14 cellular contexts compared by ENCODE assay signal in the genomic region with DNA sequence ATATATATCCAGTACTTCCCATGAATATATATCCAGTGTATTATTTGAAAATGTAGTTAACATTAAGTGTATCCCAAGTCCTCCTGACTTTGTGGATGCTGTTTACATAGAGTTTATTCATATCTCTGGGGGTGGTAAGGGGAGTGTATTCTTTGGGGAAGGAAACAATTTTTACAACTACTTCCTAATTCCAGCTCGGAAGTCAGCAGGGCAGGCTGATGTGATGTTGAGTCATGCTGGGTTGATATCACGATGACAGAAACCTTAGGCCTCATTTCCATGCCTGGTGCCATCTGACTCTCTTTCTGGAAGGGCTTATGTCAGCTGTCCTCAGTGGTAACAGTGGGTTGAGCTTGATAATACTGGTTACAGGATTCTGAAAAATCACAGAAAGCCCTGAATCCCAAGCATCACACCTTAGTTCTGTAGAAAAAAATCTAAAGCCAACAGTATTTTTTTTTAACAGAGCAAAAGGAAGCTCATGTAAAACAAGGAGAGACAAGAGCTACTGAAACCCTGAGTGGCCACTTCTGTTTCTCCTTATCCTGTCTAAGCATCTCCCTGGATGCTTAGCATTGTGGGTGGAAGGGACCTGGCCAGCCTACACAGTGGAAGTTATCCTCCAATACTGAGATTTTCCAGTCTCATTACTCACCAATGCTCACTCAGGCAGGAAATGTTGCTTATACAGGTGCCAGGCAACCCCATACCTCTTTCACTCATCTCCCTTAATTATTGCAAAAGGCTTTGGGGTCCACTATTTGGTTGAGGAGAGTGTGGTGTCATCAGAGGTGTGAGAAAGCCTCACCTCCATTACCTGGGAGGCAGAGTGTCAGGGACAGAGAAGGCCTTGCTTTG.
DNase-seq lines count a peak whose midpoint lies in the region; ATAC-seq and TF ChIP-seq lines count a peak whose summit lies in the region.
"Had no signal": no experiment of that assay in that cellular context is flagged by ENCODE, and none has a peak within 500 bp of the region (broad histone marks: within the 10 kb centered on the region; RNA-seq: fewer than 3 reads in every experiment).

No MANE protein-coding gene starts in this region.

- 23 to 34% methylated on average over 2 of the region's 2 CpGs for WGBS in lung, 2 donors

- peaks cover 0 to 10% (median 9%) of the 10 kb centered on the region in 5 donors for H3K9me3 Mint-ChIP-seq in CD8-positive, alpha-beta memory T cell

- H3K27ac ChIP-seq in CD8-positive, alpha-beta memory T cell (ENCODE audit: low read depth, low read length) = peak overlapping the region; percentile 27
- H3K27ac ChIP-seq in brain microvascular endothelial cell = peak overlapping the region; percentile 10
- H3K27ac ChIP-seq in lung (ENCODE audit: low read depth in 1 of 2, low read length in 1 of 2) = peak overlapping the region in 1 of 2 donors; percentile 24
- H3K27ac ChIP-seq in coronary artery = no peak overlapping the region
- H3K27ac ChIP-seq: dorsolateral prefrontal cortex, prostate gland had no signal

- H3K27me3 ChIP-seq in CD8-positive, alpha-beta memory T cell (ENCODE audit: insufficient read depth, low read length, poor library complexity, severe bottlenecking) = no peaks in the 10 kb centered on the region
- H3K27me3 ChIP-seq in MG63 (no peaks in the 10 kb centered on the region), brain microvascular endothelial cell (replicated peaks) (no peaks in the 10 kb centered on the region), lung (ENCODE audit: control insufficient read depth, insufficient read depth) (no peaks in the 10 kb centered on the region)

- H3K36me3 ChIP-seq in CD8-positive, alpha-beta memory T cell (ENCODE audit: insufficient read depth, low read length) = no peaks in the 10 kb centered on the region
- no peaks in the 10 kb centered on the region for H3K36me3 ChIP-seq in MG63
- H3K36me3 ChIP-seq in brain microvascular endothelial cell (replicated peaks) = no peaks in the 10 kb centered on the region
- no peaks in the 10 kb centered on the region for H3K36me3 ChIP-seq in lung (ENCODE audit: control insufficient read depth in 2 of 2, insufficient read depth in 2 of 2, low read length in 2 of 2)
- H3K36me3 ChIP-seq: HAP-1, prostate gland had no signal

- POLR2A ChIA-PET in CD8-positive, alpha-beta memory T cell (lab: Charles Lee) = no interaction called here
- POLR2A ChIA-PET in GM10248 (lab: Yijun Ruan, JAX) = no interaction called here

- H3K4me1 Mint-ChIP-seq in CD8-positive, alpha-beta memory T cell = no peaks in the 10 kb centered on the region

- peaks cover 0 to 20% (median 1%) of the 10 kb centered on the region in 3 donors for H3K36me3 Mint-ChIP-seq in CD8-positive, alpha-beta memory T cell

- no peak overlapping the region for H3K27ac Mint-ChIP-seq in CD8-positive, alpha-beta memory T cell

- CTCF ChIA-PET in CD8-positive, alpha-beta memory T cell (lab: Charles Lee) = no interaction called here
- CTCF ChIA-PET in GM10248 (lab: Yijun Ruan, JAX) = no interaction called here

- H3K27me3 Mint-ChIP-seq in CD8-positive, alpha-beta memory T cell = peaks cover 6 to 14% of the 10 kb centered on the region in 2 donors

- no peaks in the 10 kb centered on the region for H3K9me3 ChIP-seq in CD8-positive, alpha-beta memory T cell (ENCODE audit: low read length)
- H3K9me3 ChIP-seq in MG63 (peaks cover 12% of the 10 kb centered on the region), lung (ENCODE audit: control insufficient read depth in 2 of 2, insufficient read depth in 1 of 2, low read length in 1 of 2) (peaks cover 0 to 10% of the 10 kb centered on the region in 2 donors)
- H3K9me3 ChIP-seq: prostate gland had no signal

- ATAC-seq in lung (ENCODE audit: insufficient read depth, low FRiP score) (peak; percentile 59), GM19452 (IDR thresholded peaks at IDR 0.05; ENCODE audit: unreplicated experiment) (no peak)
- no peak for ATAC-seq in activated CD4-positive, CD25-positive, alpha-beta regulatory T cell treated with anti-CD3 and anti-CD28 coated beads, Interleukin-2, amount 50 U/mL, for 24 hours

- H3K4me3 ChIP-seq in CD8-positive, alpha-beta memory T cell (ENCODE audit: low read length) = no peak overlapping the region
- no peak overlapping the region for H3K4me3 ChIP-seq in MG63
- no peak overlapping the region for H3K4me3 ChIP-seq in brain microvascular endothelial cell (ENCODE audit: low read depth, low read length)
- H3K4me3 ChIP-seq in lung = no peak overlapping the region
- H3K4me3 ChIP-seq in coronary artery = no peak overlapping the region
- H3K4me3 ChIP-seq: dorsolateral prefrontal cortex, HAP-1, prostate gland had no signal

- no peak for DNase-seq in CD8-positive, alpha-beta memory T cell
- DNase-seq in MG63 (peak; percentile 63), brain microvascular endothelial cell (peak; percentile 71), lung (ENCODE audit: low spot score) (no peak), GM10248 (ENCODE audit: extremely low spot score) (no peak), coronary artery (ENCODE audit: low spot score) (no peak)
- DNase-seq: activated T-cell treated with anti-CD3 and anti-CD28 coated beads, Interleukin-2, amount 50 U/mL, for 1 hour; dorsolateral prefrontal cortex; NCI-H2171 treated with DMSO at 0.1 percent for 48 hours; stimulated activated CD8-positive, alpha-beta memory T cell treated with anti-CD3 and anti-CD28 coated beads, Interleukin-4, amount 100 ng/mL, for 48 hours had no signal

- in situ Hi-C loops in brain microvascular endothelial cell (cut with HindIII; ENCODE audit: low pct_ligation_motif_present, low sequenced_read_pairs) = no loop called here

- H3K4me3 Mint-ChIP-seq in CD8-positive, alpha-beta memory T cell = no peak overlapping the region

- no peaks in the 10 kb centered on the region for H3K4me1 ChIP-seq in CD8-positive, alpha-beta memory T cell (ENCODE audit: insufficient read depth, low read length)
- no peaks in the 10 kb centered on the region for H3K4me1 ChIP-seq in lung (ENCODE audit: control insufficient read depth in 2 of 2, insufficient read depth in 2 of 2, low read length in 2 of 2)
- H3K4me1 ChIP-seq: HAP-1, prostate gland had no signal

- TF ChIP-seq CTCF in brain microvascular endothelial cell (IDR thresholded peaks at IDR 0.05; ENCODE audit: low read depth, low read length, missing control alignments) = no peak
- no peak for TF ChIP-seq CTCF in lung (IDR thresholded peaks at IDR 0.05; ENCODE audit: control extremely low read depth, extremely low read depth)
- no peak for TF ChIP-seq CTCF in GM10248 (IDR thresholded peaks at IDR 0.05; ENCODE audit: control extremely low read depth, extremely low read depth, low read depth, missing control alignments)
- no peak for TF ChIP-seq CTCF in coronary artery (IDR thresholded peaks at IDR 0.05)

Comparison
In these comparisons a context has a peak if more than half of its experiments do, and no peak if none do; other contexts are left out.
1. DNase-seq: peak in MG63 (single experiment) and brain microvascular endothelial cell (single experiment); none in CD8-positive, alpha-beta memory T cell (0 of 5), lung (single experiment), GM10248 (single experiment) and coronary artery (single experiment).
2. H3K27ac ChIP-seq: peak in CD8-positive, alpha-beta memory T cell (single experiment) and brain microvascular endothelial cell (single experiment); none in coronary artery (0 of 2).